ENCODE assay signal across 21 cellular contexts in the genomic region with DNA sequence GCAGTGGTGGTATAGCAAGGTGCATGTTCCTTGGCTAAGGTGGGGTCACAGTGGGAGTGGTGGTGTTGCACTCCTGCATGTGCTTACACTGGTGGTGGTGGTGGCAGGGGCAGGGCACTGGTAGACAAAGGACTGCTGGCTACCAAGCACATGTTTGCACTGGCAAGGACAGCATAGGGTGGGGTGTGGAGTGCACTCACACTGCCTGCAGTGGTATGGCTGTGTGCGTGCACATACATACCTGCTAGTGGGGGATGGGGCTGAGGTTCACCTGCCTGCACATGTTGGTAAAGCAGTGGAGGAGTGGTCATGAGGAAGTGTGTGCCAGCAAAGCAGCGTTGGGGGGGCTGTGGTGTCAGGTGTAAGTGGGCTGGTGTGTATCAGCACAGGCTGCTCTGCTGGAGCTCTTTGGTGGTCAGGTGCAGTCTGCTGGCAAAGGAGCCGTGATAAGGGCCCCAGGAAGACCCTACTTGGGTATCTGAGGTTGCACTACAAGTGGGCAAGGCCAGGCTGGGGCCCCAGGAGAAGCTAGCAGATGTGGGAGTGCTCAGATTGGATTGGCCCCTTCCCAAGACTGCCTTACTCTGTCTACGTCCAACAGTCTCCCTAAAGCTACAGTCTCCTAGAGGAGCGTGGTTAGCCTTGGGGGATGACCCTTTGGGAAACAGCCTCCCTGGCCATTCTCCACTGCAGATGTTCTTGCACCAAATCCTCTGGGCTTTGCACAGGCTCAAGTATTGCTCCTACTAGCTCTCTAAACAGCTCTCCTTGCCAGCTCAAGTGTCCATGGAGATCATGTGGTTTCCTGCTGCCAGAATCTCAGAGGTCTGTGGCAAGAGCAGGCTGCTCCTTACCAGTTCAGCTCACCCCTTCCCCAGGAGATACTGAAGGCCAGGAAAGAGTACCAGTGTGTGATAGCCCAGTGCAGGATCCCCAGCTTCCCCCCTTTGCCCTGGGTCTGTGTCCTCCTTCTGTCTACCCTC.
DNase-seq lines count a peak whose midpoint lies in the region; ATAC-seq and TF ChIP-seq lines count a peak whose summit lies in the region.
"Had no signal": no experiment of that assay in that cellular context is flagged by ENCODE, and none has a peak within 500 bp of the region (broad histone marks: within the 10 kb centered on the region; RNA-seq: fewer than 3 reads in every experiment).

No MANE protein-coding gene starts in this region.

- no peaks in the 10 kb centered on the region for H3K27me3 ChIP-seq in BLaER1 treated with 17β-estradiol and CSF1 and Interleukin-3, amounts not matched to agents 10 nM and 100 nM

- H3K4me2 ChIP-seq in BLaER1 treated with 17β-estradiol and CSF1 and Interleukin-3, amounts not matched to agents 10 nM and 100 nM = peak overlapping the region in 7 of 11 experiments; percentile 3 to 34 (median 28); a peak in 9 of 22 replicates

- H3K4me3 Mint-ChIP-seq in stimulated activated memory B cell treated with anti-CD40 and anti-IgM and Interleukin-4, amounts not matched to agents 10 μg/mL and 1 μg/mL and 100 μg/mL, for 72 hours = no peak overlapping the region
- H3K4me3 Mint-ChIP-seq: B cell; CD4-positive, alpha-beta memory T cell; HFFc6 had no signal

- H3K36me3 ChIP-seq in BLaER1 treated with 17β-estradiol and CSF1 and Interleukin-3, amounts not matched to agents 10 nM and 100 nM = no peaks in the 10 kb centered on the region

- H4K20me1 ChIP-seq in BLaER1 treated with 17β-estradiol and CSF1 and Interleukin-3, amounts not matched to agents 10 nM and 100 nM = no peaks in the 10 kb centered on the region

- no peaks in the 10 kb centered on the region for H3K4me1 Mint-ChIP-seq in stimulated activated memory B cell treated with anti-CD40 and anti-IgM and Interleukin-4, amounts not matched to agents 10 μg/mL and 1 μg/mL and 100 μg/mL, for 72 hours
- H3K4me1 Mint-ChIP-seq: B cell; CD4-positive, alpha-beta memory T cell had no signal

- H3K4me3 ChIP-seq in BLaER1 treated with 17β-estradiol and CSF1 and Interleukin-3, amounts not matched to agents 10 nM and 100 nM = no peak overlapping the region
- no peak overlapping the region for H3K4me3 ChIP-seq in choroid plexus epithelial cell (ENCODE audit: low read depth, low read length)

- no peak overlapping the region for H3K27ac ChIP-seq in BLaER1 treated with 17β-estradiol and CSF1 and Interleukin-3, amounts not matched to agents 10 nM and 100 nM
- H3K27ac ChIP-seq: RWPE1 had no signal

- H3K36me3 Mint-ChIP-seq in stimulated activated memory B cell treated with anti-CD40 and anti-IgM and Interleukin-4, amounts not matched to agents 10 μg/mL and 1 μg/mL and 100 μg/mL, for 72 hours = no peaks in the 10 kb centered on the region
- H3K36me3 Mint-ChIP-seq: CD4-positive, alpha-beta memory T cell had no signal

- peaks cover 0 to 9% (median 6%) of the 10 kb centered on the region in 10 experiments; a peak in 11 of 20 replicates for H3K4me1 ChIP-seq in BLaER1 treated with 17β-estradiol and CSF1 and Interleukin-3, amounts not matched to agents 10 nM and 100 nM

- H3K9me3 ChIP-seq in BLaER1 treated with 17β-estradiol and CSF1 and Interleukin-3, amounts not matched to agents 10 nM and 100 nM (replicated peaks in 1 of 11) = no peaks in the 10 kb centered on the region

- peaks cover 3% of the 10 kb centered on the region for H3K9me3 Mint-ChIP-seq in stimulated activated memory B cell treated with anti-CD40 and anti-IgM and Interleukin-4, amounts not matched to agents 10 μg/mL and 1 μg/mL and 100 μg/mL, for 72 hours

- H3K9ac ChIP-seq in BLaER1 treated with 17β-estradiol and CSF1 and Interleukin-3, amounts not matched to agents 10 nM and 100 nM = no peak overlapping the region

- DNase-seq in choroid plexus epithelial cell (ENCODE audit: low read depth) = peak; percentile 0
- DNase-seq in myocyte (ENCODE audit: low read depth) = peak; percentile 18
- DNase-seq in NCI-H1048 (lab: John Stamatoyannopoulos, UW) = no peak
- no peak for DNase-seq in SKM-1 treated with dmso at 0.1 percent for 144 hours (lab: John Stamatoyannopoulos, UW; ENCODE audit: unreplicated experiment)
- DNase-seq: DMS153, HFFc6, KG1, MV-4-11, NCI-H1417, NCI-H187, NCI-H2107, NCI-H345, NCI-H524 treated with DMSO at 0.1 percent for 48 hours, PC-3 had no signal

- TF ChIP-seq CTCF in choroid plexus epithelial cell (conservative IDR thresholded peaks at IDR 0.05; ENCODE audit: low read depth, low read length) = no peak

- H3K27ac Mint-ChIP-seq in stimulated activated memory B cell treated with anti-CD40 and anti-IgM and Interleukin-4, amounts not matched to agents 10 μg/mL and 1 μg/mL and 100 μg/mL, for 72 hours = no peak overlapping the region
- H3K27ac Mint-ChIP-seq: B cell; CD4-positive, alpha-beta memory T cell; HFFc6 had no signal

- ATAC-seq in stimulated activated memory B cell treated with anti-CD40 and anti-IgM and Interleukin-4, amounts not matched to agents 10 μg/mL and 1 μg/mL and 100 μg/mL, for 72 hours = peak; percentile 34
- ATAC-seq in GM21423 (IDR thresholded peaks at IDR 0.05; ENCODE audit: unreplicated experiment) (no peak), HG03039 (IDR thresholded peaks at IDR 0.05; ENCODE audit: unreplicated experiment) (no peak)
- ATAC-seq: PC-3 had no signal

- no peaks in the 10 kb centered on the region for H3K27me3 Mint-ChIP-seq in stimulated activated memory B cell treated with anti-CD40 and anti-IgM and Interleukin-4, amounts not matched to agents 10 μg/mL and 1 μg/mL and 100 μg/mL, for 72 hours
- H3K27me3 Mint-ChIP-seq: B cell; CD4-positive, alpha-beta memory T cell had no signal

Comparison
In these comparisons a context has a peak if more than half of its experiments do, and no peak if none do; other contexts are left out.
1. DNase-seq: peak in choroid plexus epithelial cell (single experiment) and myocyte (single experiment); none in NCI-H1048 (single experiment) and SKM-1 treated with dmso at 0.1 percent for 144 hours (single experiment).